12 cellular contexts compared by ENCODE assay signal in genomic region chr19:15015946-15016542, GRCh38. TPM values are rescaled to one million over a fixed set of nuclear protein-coding genes. Genes with fewer than 3 reads are reported as not detected.
DNase-seq lines count a peak whose midpoint lies in the region; ATAC-seq and TF ChIP-seq lines count a peak whose summit lies in the region.
"Had no signal": no experiment of that assay in that cellular context is flagged by ENCODE, and none has a peak within 500 bp of the region (broad histone marks: within the 10 kb centered on the region; RNA-seq: fewer than 3 reads in every experiment).

No MANE protein-coding gene starts in this region.

- TF ChIP-seq CTCF in liver (IDR thresholded peaks at IDR 0.05; ENCODE audit: low read depth, low read length, missing input control): no peak

- H3K36me3 ChIP-seq in liver (ENCODE audit: control insufficient read depth in 4 of 4, insufficient read depth in 3 of 4, low read depth in 1 of 4, low read length in 3 of 4): no peaks in the 10 kb centered on the region
- H3K36me3 ChIP-seq: esophagus muscularis mucosa had no signal

- H3K9me3 Mint-ChIP-seq in activated CD8-positive, alpha-beta T cell treated with anti-CD3 and anti-CD28 coated beads, Interleukin-2, amount 10 ng/mL, durations not matched to agents 7 days and 5 days (ENCODE audit: insufficient read depth): no peaks in the 10 kb centered on the region

- H3K27me3 Mint-ChIP-seq in activated CD8-positive, alpha-beta T cell treated with anti-CD3 and anti-CD28 coated beads, Interleukin-2, amount 10 ng/mL, durations not matched to agents 7 days and 5 days (ENCODE audit: low read depth): peaks cover 2% of the 10 kb centered on the region

- H3K9ac ChIP-seq in liver (ENCODE audit: low read depth in 1 of 2, low read length in 2 of 2): no peak overlapping the region

- no peak for TF ChIP-seq RAD21 in liver (IDR thresholded peaks at IDR 0.05)

- ATAC-seq in activated CD8-positive, alpha-beta T cell treated with anti-CD3 and anti-CD28 coated beads, Interleukin-2, amount 10 ng/mL, durations not matched to agents 7 days and 5 days: no peak
- no peak for ATAC-seq in GM18502 (IDR thresholded peaks at IDR 0.05; ENCODE audit: poor library complexity, unreplicated experiment)

- DNase-seq in ELF-1 (ENCODE audit: low read depth, low spot score) (peak; percentile 45), HuH-7.5 (ENCODE audit: low spot score) (peak; percentile 51), NCI-H2107 treated with DMSO at 0.1 percent for 48 hours (lab: John Stamatoyannopoulos, UW; ENCODE audit: unreplicated experiment) (no peak), AG20443 (ENCODE audit: low spot score) (no peak), COR-L47 (lab: John Stamatoyannopoulos, UW) (no peak)
- DNase-seq in activated CD8-positive, alpha-beta T cell treated with anti-CD3 and anti-CD28 coated beads, Interleukin-2, amount 10 ng/mL, durations not matched to agents 7 days and 5 days: peak; percentile 41
- DNase-seq: activated CD4-positive, alpha-beta T cell treated with anti-CD3 and anti-CD28 coated beads for 48 hours; NCI-H1694 treated with DMSO at 0.1 percent for 48 hours had no signal

- no peak overlapping the region for H3K27ac Mint-ChIP-seq in activated CD8-positive, alpha-beta T cell treated with anti-CD3 and anti-CD28 coated beads, Interleukin-2, amount 10 ng/mL, durations not matched to agents 7 days and 5 days

- H3K27ac ChIP-seq in liver (ENCODE audit: low read depth in 1 of 2, low read length in 2 of 2): no peak overlapping the region
- H3K27ac ChIP-seq: esophagus muscularis mucosa had no signal

- CTCF ChIA-PET in activated CD8-positive, alpha-beta T cell treated with anti-CD3 and anti-CD28 coated beads, Interleukin-2, amount 10 ng/mL, durations not matched to agents 7 days and 5 days (lab: Charles Lee): no interaction called here

- H3K4me3 Mint-ChIP-seq in activated CD8-positive, alpha-beta T cell treated with anti-CD3 and anti-CD28 coated beads, Interleukin-2, amount 10 ng/mL, durations not matched to agents 7 days and 5 days: no peak overlapping the region

- no peaks in the 10 kb centered on the region for H3K36me3 Mint-ChIP-seq in activated CD8-positive, alpha-beta T cell treated with anti-CD3 and anti-CD28 coated beads, Interleukin-2, amount 10 ng/mL, durations not matched to agents 7 days and 5 days (ENCODE audit: low read depth)

- WGBS in liver: 35% methylated on average over 18 of the region's 18 CpGs

- no peaks in the 10 kb centered on the region for H3K4me1 Mint-ChIP-seq in activated CD8-positive, alpha-beta T cell treated with anti-CD3 and anti-CD28 coated beads, Interleukin-2, amount 10 ng/mL, durations not matched to agents 7 days and 5 days (ENCODE audit: low read depth)

- H3K4me3 ChIP-seq in liver (ENCODE audit: low read depth in 1 of 3, low read length in 3 of 3): no peak overlapping the region
- H3K4me3 ChIP-seq: esophagus muscularis mucosa had no signal

- POLR2A ChIA-PET in activated CD8-positive, alpha-beta T cell treated with anti-CD3 and anti-CD28 coated beads, Interleukin-2, amount 10 ng/mL, durations not matched to agents 7 days and 5 days (lab: Charles Lee): no interaction called here

- H3K4me1 ChIP-seq in liver (ENCODE audit: control insufficient read depth in 4 of 4, insufficient read depth in 4 of 4, low read length in 3 of 4): no peaks in the 10 kb centered on the region
- H3K4me1 ChIP-seq: esophagus muscularis mucosa had no signal

- H3K27me3 ChIP-seq in liver (ENCODE audit: control insufficient read depth in 4 of 4, insufficient read depth in 4 of 4, low read length in 3 of 4): no peaks in the 10 kb centered on the region

- H3K9me3 ChIP-seq in liver (ENCODE audit: control insufficient read depth in 4 of 4, low read length in 3 of 4): no peaks in the 10 kb centered on the region
- H3K9me3 ChIP-seq: esophagus muscularis mucosa had no signal

TF ChIP-seq in liver, 16 proteins besides CTCF, POLR2A, EP300 and RAD21:
- TF ChIP-seq EGR1 (IDR thresholded peaks at IDR 0.05; ENCODE audit: low read depth in 2 of 2): no peak
- no peak for TF ChIP-seq FOXA2 (IDR thresholded peaks at IDR 0.05)
- TF ChIP-seq REST (IDR thresholded peaks at IDR 0.05): peak; percentile 97
- no peak for TF ChIP-seq GABPA (IDR thresholded peaks at IDR 0.05 in 1 of 2, conservative IDR thresholded peaks at IDR 0.05 in 1 of 2)
TF ChIP-seq in liver: peak in this region for 1.

RNA-seq across cellular contexts. Expression of gene CASP14, which starts 33.2 kb away (rescaled TPM):
- not detected for total RNA-seq in activated CD8-positive, alpha-beta T cell treated with anti-CD3 and anti-CD28 coated beads, Interleukin-2, amount 10 ng/mL, durations not matched to agents 7 days and 5 days
- not detected for total RNA-seq in liver
- not detected for polyA plus RNA-seq in liver
- total RNA-seq: esophagus muscularis mucosa, renal cortical epithelial cell had no signal

RNA-seq across cellular contexts. Expression of gene SLC1A6, which starts 36.4 kb away (rescaled TPM):
- not detected for total RNA-seq in activated CD8-positive, alpha-beta T cell treated with anti-CD3 and anti-CD28 coated beads, Interleukin-2, amount 10 ng/mL, durations not matched to agents 7 days and 5 days
- total RNA-seq in liver: not detected
- polyA plus RNA-seq in liver: not detected
- total RNA-seq: esophagus muscularis mucosa, renal cortical epithelial cell had no signal

Comparison
In these comparisons a context has a peak if more than half of its experiments do, and no peak if none do; other contexts are left out.
1. DNase-seq: peak in ELF-1 (single experiment), HuH-7.5 (single experiment) and activated CD8-positive, alpha-beta T cell treated with anti-CD3 and anti-CD28 coated beads, Interleukin-2, amount 10 ng/mL, durations not matched to agents 7 days and 5 days (single experiment); none in NCI-H2107 treated with DMSO at 0.1 percent for 48 hours (single experiment), AG20443 (single experiment) and COR-L47 (single experiment).